Comparison of ENCODE assay signal across 9 cellular contexts in the genomic region with DNA sequence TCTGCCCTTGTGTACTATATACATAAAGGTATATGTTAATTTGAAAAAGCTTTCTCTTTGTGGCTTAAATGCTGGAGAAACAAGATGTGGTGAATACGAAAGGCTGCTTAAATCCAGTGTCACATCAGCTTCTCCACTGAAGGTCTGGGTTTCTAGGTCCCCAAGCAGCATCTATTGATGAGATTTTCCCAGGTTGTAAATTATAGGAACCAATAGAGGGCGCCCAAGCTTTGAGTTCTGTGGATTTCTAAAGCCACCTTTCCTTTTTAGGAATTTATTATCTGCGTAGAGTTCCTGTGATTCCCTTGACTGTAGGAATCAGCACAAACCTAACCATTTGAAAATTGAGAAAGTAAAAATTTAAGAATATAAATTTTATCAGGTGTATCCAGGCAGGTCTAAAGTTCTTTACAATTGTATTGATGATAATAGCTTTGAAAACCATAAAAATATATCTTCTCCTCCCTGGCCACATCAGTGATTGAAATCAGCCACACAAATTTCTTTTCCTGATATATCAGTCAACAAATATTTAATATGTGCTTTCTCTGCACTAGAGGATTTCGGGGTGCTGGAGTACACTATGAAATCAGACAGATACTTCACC.
DNase-seq lines count a peak whose midpoint lies in the region; ATAC-seq and TF ChIP-seq lines count a peak whose summit lies in the region.
"Had no signal": no experiment of that assay in that cellular context is flagged by ENCODE, and none has a peak within 500 bp of the region (broad histone marks: within the 10 kb centered on the region; RNA-seq: fewer than 3 reads in every experiment).

No MANE protein-coding gene starts in this region.

- DNase-seq in ACHN: peak; percentile 45
- peak; percentile 30 for DNase-seq in GM10266 (ENCODE audit: extremely low spot score)
- DNase-seq in PC-3: peak; percentile 71
- DNase-seq in fibroblast of mammary gland (ENCODE audit: low read depth): peak; percentile 41
- DNase-seq in smooth muscle cell of the brain vasculature (ENCODE audit: low read depth, low spot score): peak; percentile 3
- DNase-seq in NCI-H510A (lab: John Stamatoyannopoulos, UW): no peak
- no peak for DNase-seq in stimulated activated CD8-positive, alpha-beta memory T cell treated with anti-CD3 and anti-CD28 coated beads, Interleukin-4, amount 100 ng/mL, for 48 hours
- DNase-seq in stimulated activated naive B cell treated with anti-CD40 and anti-IgM and Interleukin-4, amounts not matched to agents 10 μg/mL and 1 μg/mL and 100 μg/mL, for 72 hours: no peak

- no peak overlapping the region for H3K4me3 Mint-ChIP-seq in stimulated activated naive B cell treated with anti-CD40 and anti-IgM and Interleukin-4, amounts not matched to agents 10 μg/mL and 1 μg/mL and 100 μg/mL, for 72 hours

- no peak overlapping the region for H3K4me2 ChIP-seq in PC-3 (ENCODE audit: low read length)

- H3K4me3 ChIP-seq in PC-3 (ENCODE audit: low read length) (no peak overlapping the region), fibroblast of mammary gland (ENCODE audit: control insufficient read depth, low read depth, low read length) (no peak overlapping the region)

- no peaks in the 10 kb centered on the region for H3K36me3 ChIP-seq in PC-3 (ENCODE audit: low read depth, low read length)

- POLR2A ChIA-PET in PC-3 (lab: Charles Lee; ENCODE audit: unreplicated experiment): interaction anchor here (0.6 to 0.7 kb wide), 2 partner anchors 126 to 467 kb away, joined by 5 to 7 read pairs; no protein-coding TSS in a partner anchor

- H3K4me1 Mint-ChIP-seq in stimulated activated naive B cell treated with anti-CD40 and anti-IgM and Interleukin-4, amounts not matched to agents 10 μg/mL and 1 μg/mL and 100 μg/mL, for 72 hours: no peaks in the 10 kb centered on the region

- H3K27ac ChIP-seq in PC-3 (ENCODE audit: low read length): no peak overlapping the region
- H3K27ac ChIP-seq: epithelial cell of prostate had no signal

- H3K27me3 ChIP-seq in PC-3 (ENCODE audit: low read length): no peaks in the 10 kb centered on the region

- H3K36me3 Mint-ChIP-seq in stimulated activated naive B cell treated with anti-CD40 and anti-IgM and Interleukin-4, amounts not matched to agents 10 μg/mL and 1 μg/mL and 100 μg/mL, for 72 hours: no peaks in the 10 kb centered on the region

- H3K27me3 Mint-ChIP-seq in stimulated activated naive B cell treated with anti-CD40 and anti-IgM and Interleukin-4, amounts not matched to agents 10 μg/mL and 1 μg/mL and 100 μg/mL, for 72 hours: peaks cover 0 to 3% of the 10 kb centered on the region in 2 donors

- no peaks in the 10 kb centered on the region for H4K20me1 ChIP-seq in PC-3 (ENCODE audit: low read length)

- in situ Hi-C loops in ACHN (cut with HindIII; ENCODE audit: low pct_ligation_motif_present, low pct_unique_long_range_greater_than_20kb, low sequenced_read_pairs): no loop called here

- no peak overlapping the region for H2AFZ ChIP-seq in PC-3 (ENCODE audit: low read length)

- BruUV-seq in PC-3 (replicated peaks; lab: Mats Ljungman, UMichigan): no TSS peak

- no peak overlapping the region for H3K9ac ChIP-seq in PC-3 (ENCODE audit: low read length)

- no peaks in the 10 kb centered on the region for H3K79me2 ChIP-seq in PC-3 (ENCODE audit: low read length)

- peaks cover 7% of the 10 kb centered on the region; the same call in 1 of the 2 replicates for H3K4me1 ChIP-seq in PC-3 (ENCODE audit: insufficient read depth, low read length)

- TF ChIP-seq CTCF in GM10266 (IDR thresholded peaks at IDR 0.05; ENCODE audit: control insufficient read depth, insufficient read depth, low read depth, missing control alignments) (peak; percentile 60), PC-3 (conservative IDR thresholded peaks at IDR 0.05; ENCODE audit: low read depth, low read length) (peak; percentile 86), fibroblast of mammary gland (conservative IDR thresholded peaks at IDR 0.05; ENCODE audit: control insufficient read depth, insufficient read depth, low read depth, low read length) (peak; percentile 66)

- no peaks in the 10 kb centered on the region for H3F3A ChIP-seq in PC-3 (ENCODE audit: low read length, unreplicated experiment)

- H3K9me3 Mint-ChIP-seq in stimulated activated naive B cell treated with anti-CD40 and anti-IgM and Interleukin-4, amounts not matched to agents 10 μg/mL and 1 μg/mL and 100 μg/mL, for 72 hours: no peaks in the 10 kb centered on the region

- H3K9me2 ChIP-seq in PC-3 (replicated peaks; ENCODE audit: low read length): no peaks in the 10 kb centered on the region

- no peaks in the 10 kb centered on the region for H3K9me3 ChIP-seq in PC-3 (ENCODE audit: low read length)

- no peak overlapping the region for H3K27ac Mint-ChIP-seq in stimulated activated naive B cell treated with anti-CD40 and anti-IgM and Interleukin-4, amounts not matched to agents 10 μg/mL and 1 μg/mL and 100 μg/mL, for 72 hours

- intact Hi-C loops in PC-3 (cut with micrococcal nuclease): loop anchor here (1.0 to 5.0 kb wide), 4 partner anchors 87 to 469 kb away; a partner anchor contains a TSS

- peak; percentile 24; the same call in 1 of the 2 replicates for ATAC-seq in PC-3
- no peak for ATAC-seq in stimulated activated naive B cell treated with anti-CD40 and anti-IgM and Interleukin-4, amounts not matched to agents 10 μg/mL and 1 μg/mL and 100 μg/mL, for 72 hours (replicated peaks)

- CTCF ChIA-PET in PC-3 (lab: Charles Lee): interaction anchor here (1.6 kb wide), 1 partner anchor 181 kb away, joined by 7 read pairs; no protein-coding TSS in a partner anchor

Comparison
In these comparisons a context has a peak if more than half of its experiments do, and no peak if none do; other contexts are left out.
1. DNase-seq: peak in ACHN (single experiment), GM10266 (single experiment), PC-3 (single experiment), fibroblast of mammary gland (single experiment) and smooth muscle cell of the brain vasculature (single experiment); none in NCI-H510A (single experiment), stimulated activated CD8-positive, alpha-beta memory T cell treated with anti-CD3 and anti-CD28 coated beads, Interleukin-4, amount 100 ng/mL, for 48 hours (single experiment) and stimulated activated naive B cell treated with anti-CD40 and anti-IgM and Interleukin-4, amounts not matched to agents 10 μg/mL and 1 μg/mL and 100 μg/mL, for 72 hours (single experiment).
2. Peak in every context shown above with its lines, with median percentiles within 50 percentile points of each other: CTCF ChIP-seq.